Comparison of ENCODE assay signal across 9 cellular contexts in genomic region chr4:123350191-123350544, GRCh38. TPM values are rescaled to one million over a fixed set of nuclear protein-coding genes. Genes with fewer than 3 reads are reported as not detected.
DNase-seq lines count a peak whose midpoint lies in the region; ATAC-seq and TF ChIP-seq lines count a peak whose summit lies in the region.
"Had no signal": no experiment of that assay in that cellular context is flagged by ENCODE, and none has a peak within 500 bp of the region (broad histone marks: within the 10 kb centered on the region; RNA-seq: fewer than 3 reads in every experiment).

No MANE protein-coding gene starts in this region.

- no peak for TF ChIP-seq POLR2A in transverse colon (IDR thresholded peaks at IDR 0.05)

- H3K36me3 Mint-ChIP-seq in activated naive CD8-positive, alpha-beta T cell treated with anti-CD3 and anti-CD28 coated beads, Interleukin-2, amount 10 ng/mL, durations not matched to agents 7 days and 5 days, result no peaks in the 10 kb centered on the region
- no peaks in the 10 kb centered on the region for H3K36me3 Mint-ChIP-seq in activated naive CD8-positive, alpha-beta T cell treated with anti-CD3 and anti-CD28 coated beads for 36 hours

- in situ Hi-C loops in Panc1 (cut with HindIII; ENCODE audit: low pct_unique_long_range_greater_than_20kb, low sequenced_read_pairs) (no loop called here), transverse colon (cut with MboI; ENCODE audit: low pct_ligation_motif_present in 1 of 4, low pct_unique_long_range_greater_than_20kb in 1 of 4, low sequenced_read_pairs in 3 of 4) (loop anchor here in 1 of 4 donors (25.0 kb wide), 1 partner anchor 912 kb away; no protein-coding TSS in a partner anchor)

- no peaks in the 10 kb centered on the region for H3K27me3 ChIP-seq in Panc1 (ENCODE audit: control insufficient read depth, insufficient read depth, low read length)
- H3K27me3 ChIP-seq in transverse colon, result no peaks in the 10 kb centered on the region

- POLR2A ChIA-PET in activated naive CD8-positive, alpha-beta T cell treated with anti-CD3 and anti-CD28 coated beads, Interleukin-2, amount 10 ng/mL, durations not matched to agents 7 days and 5 days (lab: Charles Lee), result no interaction called here
- POLR2A ChIA-PET in Panc1 (lab: Charles Lee), result no interaction called here

- no peak overlapping the region for H3K4me3 Mint-ChIP-seq in activated naive CD8-positive, alpha-beta T cell treated with anti-CD3 and anti-CD28 coated beads, Interleukin-2, amount 10 ng/mL, durations not matched to agents 7 days and 5 days
- no peak overlapping the region for H3K4me3 Mint-ChIP-seq in activated naive CD8-positive, alpha-beta T cell treated with anti-CD3 and anti-CD28 coated beads for 36 hours

- 37 to 55% methylated on average over 4 to 5 of the region's 5 CpGs for WGBS in transverse colon (ENCODE audit: low coverage in 1 of 2), 2 donors

- no peak for DNase-seq in activated naive CD8-positive, alpha-beta T cell treated with anti-CD3 and anti-CD28 coated beads, Interleukin-2, amount 10 ng/mL, durations not matched to agents 7 days and 5 days
- DNase-seq in activated naive CD8-positive, alpha-beta T cell treated with anti-CD3 and anti-CD28 coated beads for 36 hours, result no peak
- DNase-seq in Panc1 (ENCODE audit: low read depth, low spot score), result no peak
- DNase-seq in fibroblast of the aortic adventitia (ENCODE audit: low read depth), result peak; percentile 27
- DNase-seq in transverse colon, result peak; percentile 36
- DNase-seq in omental fat pad (ENCODE audit: low spot score), result no peak
- no peak for DNase-seq in T1000 (lab: John Stamatoyannopoulos, UW)
- DNase-seq: stimulated activated CD4-positive, alpha-beta T cell treated with anti-CD3 and anti-CD28 coated beads, Interleukin-4, amount 100 ng/mL, for 24 hours had no signal

- H3K4me3 ChIP-seq in Panc1 (ENCODE audit: low read depth in 2 of 2, low read length in 2 of 2), result no peak overlapping the region
- no peak overlapping the region for H3K4me3 ChIP-seq in fibroblast of the aortic adventitia (ENCODE audit: low read depth, low read length)
- H3K4me3 ChIP-seq in transverse colon, result no peak overlapping the region

- no peak for TF ChIP-seq EP300 in transverse colon (IDR thresholded peaks at IDR 0.05; ENCODE audit: low read depth)

- BruUV-seq in Panc1 (replicated peaks; lab: Mats Ljungman, UMichigan), result no TSS peak

- TF ChIP-seq CTCF in Panc1 (IDR thresholded peaks at IDR 0.05) (peak; percentile 38), fibroblast of the aortic adventitia (IDR thresholded peaks at IDR 0.05; ENCODE audit: insufficient read depth, low read length) (no peak), transverse colon (IDR thresholded peaks at IDR 0.05) (peak in 1 of 5 experiments; percentile 27), omental fat pad (IDR thresholded peaks at IDR 0.05) (no peak)

- peaks cover 14% of the 10 kb centered on the region for H3K4me1 Mint-ChIP-seq in activated naive CD8-positive, alpha-beta T cell treated with anti-CD3 and anti-CD28 coated beads, Interleukin-2, amount 10 ng/mL, durations not matched to agents 7 days and 5 days
- H3K4me1 Mint-ChIP-seq in activated naive CD8-positive, alpha-beta T cell treated with anti-CD3 and anti-CD28 coated beads for 36 hours, result peaks cover 8% of the 10 kb centered on the region

- peak overlapping the region; percentile 65; the same call in 1 of the 2 replicates for H3K27ac ChIP-seq in Panc1 (ENCODE audit: low read length)
- H3K27ac ChIP-seq in transverse colon, result no peak overlapping the region

- H3K4me1 ChIP-seq in Panc1 (ENCODE audit: control insufficient read depth, insufficient read depth, low read length), result no peaks in the 10 kb centered on the region; the same call in none of the 2 replicates
- H3K4me1 ChIP-seq in transverse colon, result peaks cover 0 to 9% (median 0%) of the 10 kb centered on the region in 4 donors

- peak; percentile 36 for ATAC-seq in activated naive CD8-positive, alpha-beta T cell treated with anti-CD3 and anti-CD28 coated beads, Interleukin-2, amount 10 ng/mL, durations not matched to agents 7 days and 5 days (ENCODE audit: low read depth)
- ATAC-seq in Panc1, result peak; percentile 63; the same call in 1 of the 2 replicates
- no peak for ATAC-seq in omental fat pad (ENCODE audit: low FRiP score)
- no peak for ATAC-seq in HG02759 (IDR thresholded peaks at IDR 0.05; ENCODE audit: unreplicated experiment)

- H3K27ac Mint-ChIP-seq in activated naive CD8-positive, alpha-beta T cell treated with anti-CD3 and anti-CD28 coated beads, Interleukin-2, amount 10 ng/mL, durations not matched to agents 7 days and 5 days, result no peak overlapping the region
- H3K27ac Mint-ChIP-seq in activated naive CD8-positive, alpha-beta T cell treated with anti-CD3 and anti-CD28 coated beads for 36 hours, result no peak overlapping the region

- H3K27me3 Mint-ChIP-seq in activated naive CD8-positive, alpha-beta T cell treated with anti-CD3 and anti-CD28 coated beads, Interleukin-2, amount 10 ng/mL, durations not matched to agents 7 days and 5 days, result peaks cover 6% of the 10 kb centered on the region
- peaks cover 4% of the 10 kb centered on the region for H3K27me3 Mint-ChIP-seq in activated naive CD8-positive, alpha-beta T cell treated with anti-CD3 and anti-CD28 coated beads for 36 hours

- intact Hi-C loops in Panc1 (cut with micrococcal nuclease; ENCODE audit: unreplicated experiment) (no loop called here), transverse colon (cut with DNase I; ENCODE audit: low total_unique reads) (no loop called here)

- H3K36me3 ChIP-seq in Panc1 (ENCODE audit: control insufficient read depth, insufficient read depth, low read length) (no peaks in the 10 kb centered on the region), transverse colon (no peaks in the 10 kb centered on the region)

- CTCF ChIA-PET in Panc1 (lab: Charles Lee), result no interaction called here

- H3K9me3 Mint-ChIP-seq in activated naive CD8-positive, alpha-beta T cell treated with anti-CD3 and anti-CD28 coated beads, Interleukin-2, amount 10 ng/mL, durations not matched to agents 7 days and 5 days, result no peaks in the 10 kb centered on the region
- H3K9me3 Mint-ChIP-seq in activated naive CD8-positive, alpha-beta T cell treated with anti-CD3 and anti-CD28 coated beads for 36 hours, result no peaks in the 10 kb centered on the region

- no peaks in the 10 kb centered on the region for H3K9me3 ChIP-seq in Panc1 (ENCODE audit: control insufficient read depth, insufficient read depth, low read depth, low read length)
- H3K9me3 ChIP-seq in transverse colon, result no peaks in the 10 kb centered on the region

RNA-seq across cellular contexts. Expression of gene SPRY1, which starts 46.4 kb away (rescaled TPM):
- total RNA-seq in activated naive CD8-positive, alpha-beta T cell treated with anti-CD3 and anti-CD28 coated beads, Interleukin-2, amount 10 ng/mL, durations not matched to agents 7 days and 5 days, result 10 to 100 TPM; 46.3 to 51.3 TPM
- 10 to 100 TPM; 91.1 to 93.0 TPM for total RNA-seq in activated naive CD8-positive, alpha-beta T cell treated with anti-CD3 and anti-CD28 coated beads for 36 hours
- total RNA-seq in Panc1 (2021; ENCODE audit: unreplicated experiment) (77.8 TPM), fibroblast of the aortic adventitia (ENCODE audit: low replicate concordance) (33.0 and 44.2 TPM in 2 replicates), transverse colon (10 to 100 TPM; 22.1 to 47.2 (median 33.7) TPM), omental fat pad (100 to 1,000 TPM; 168 to 308 (median 256) TPM)
- polyA plus RNA-seq in Panc1 (2012; ENCODE audit: insufficient read length), result 68.8 TPM

Comparison
In these comparisons a context has a peak if more than half of its experiments do, and no peak if none do; other contexts are left out.
1. ATAC-seq: peak in activated naive CD8-positive, alpha-beta T cell treated with anti-CD3 and anti-CD28 coated beads, Interleukin-2, amount 10 ng/mL, durations not matched to agents 7 days and 5 days (single experiment) and Panc1 (single experiment); none in omental fat pad (single experiment) and HG02759 (single experiment).
2. DNase-seq: peak in fibroblast of the aortic adventitia (single experiment) and transverse colon (single experiment); none in activated naive CD8-positive, alpha-beta T cell treated with anti-CD3 and anti-CD28 coated beads, Interleukin-2, amount 10 ng/mL, durations not matched to agents 7 days and 5 days (single experiment), activated naive CD8-positive, alpha-beta T cell treated with anti-CD3 and anti-CD28 coated beads for 36 hours (single experiment), Panc1 (single experiment), omental fat pad (single experiment) and T1000 (single experiment).